8 cellular contexts compared by ENCODE assay signal in genomic region chr13:73767747-73768315, GRCh38.
A peak's percentile ranks its signal among the peaks of the same experiment; 100 is the strongest.
DNase-seq lines count a peak whose midpoint lies in the region; ATAC-seq, FAIRE-seq and TF ChIP-seq lines count a peak whose summit lies in the region.

No MANE protein-coding gene starts in this region.

- no peaks in the 10 kb centered on the region for H3K9me3 ChIP-seq in effector memory CD4-positive, alpha-beta T cell (ENCODE audit: control insufficient read depth, low read length)

- CTCF ChIA-PET in BJ (lab: Yijun Ruan, JAX) = interaction anchor here (0.6 to 1.4 kb wide), 6 partner anchors 11 to 1490 kb away, joined by 3 read pairs; no protein-coding TSS in a partner anchor

- H3K4me1 Mint-ChIP-seq in T-helper 1 cell treated with Interleukin-12 subunit alpha and Interleukin-12 subunit beta and Interleukin-4 antibody, amounts not matched to agents 30 μg/mL and 1 μg/mL, for 36 hours (ENCODE audit: low read depth) = peaks cover 45% of the 10 kb centered on the region

- H3K27me3 ChIP-seq in BJ (ENCODE audit: control insufficient read depth, insufficient read depth, low read length) = no peaks in the 10 kb centered on the region
- no peaks in the 10 kb centered on the region for H3K27me3 ChIP-seq in effector memory CD4-positive, alpha-beta T cell (replicated peaks; ENCODE audit: control insufficient read depth, insufficient read depth, low read length, poor library complexity, severe bottlenecking)
- H3K27me3 ChIP-seq in rectal smooth muscle tissue (ENCODE audit: control insufficient read depth, insufficient read depth, low read length) = no peaks in the 10 kb centered on the region

- no peak overlapping the region for H3K9ac ChIP-seq in rectal smooth muscle tissue (ENCODE audit: low read length)

- no peak for FAIRE-seq in HTR-8/SVneo (lab: Jason Lieb, UNC)

- H3K27ac ChIP-seq in effector memory CD4-positive, alpha-beta T cell (ENCODE audit: insufficient read depth, low read length, poor library complexity, severe bottlenecking) = peak overlapping the region; percentile 73
- peak overlapping the region; percentile 56 for H3K27ac ChIP-seq in rectal smooth muscle tissue (ENCODE audit: low read depth, low read length)

- peak; percentile 29; the same call in 1 of the 2 replicates for TF ChIP-seq CTCF in BJ (IDR thresholded peaks at IDR 0.05; ENCODE audit: insufficient read depth, low read depth, low read length)

- POLR2A ChIA-PET in BJ (lab: Charles Lee) = interaction anchor here (0.6 kb wide), 2 partner anchors 30 to 538 kb away, joined by 7 to 8 read pairs; no protein-coding TSS in a partner anchor

- peak; percentile 38 for ATAC-seq in GM21723 (IDR thresholded peaks at IDR 0.05; ENCODE audit: unreplicated experiment)

- DNase-seq in BJ (ENCODE audit: low read depth) (no peak), AG08395 (ENCODE audit: low spot score) (no peak), NCI-H2196 (lab: John Stamatoyannopoulos, UW; ENCODE audit: unreplicated experiment) (no peak), HTR-8/SVneo (ENCODE audit: insufficient read length, low spot score) (no peak)
- DNase-seq in effector memory CD4-positive, alpha-beta T cell = peak in 1 of 3 donors; percentile 5

- no peaks in the 10 kb centered on the region for H3K36me3 ChIP-seq in BJ (ENCODE audit: control insufficient read depth, insufficient read depth, low read length)
- H3K36me3 ChIP-seq in effector memory CD4-positive, alpha-beta T cell (ENCODE audit: control insufficient read depth, insufficient read depth, low read length) = peaks cover 3% of the 10 kb centered on the region
- no peaks in the 10 kb centered on the region for H3K36me3 ChIP-seq in rectal smooth muscle tissue (ENCODE audit: control insufficient read depth, insufficient read depth, low read length)

- peaks cover 29% of the 10 kb centered on the region for H3K36me3 Mint-ChIP-seq in T-helper 1 cell treated with Interleukin-12 subunit alpha and Interleukin-12 subunit beta and Interleukin-4 antibody, amounts not matched to agents 30 μg/mL and 1 μg/mL, for 36 hours (ENCODE audit: low read depth)

- H3K4me3 ChIP-seq in BJ (ENCODE audit: low read depth, low read length) (no peak overlapping the region), rectal smooth muscle tissue (ENCODE audit: low read length) (no peak overlapping the region)
- no peak overlapping the region for H3K4me3 ChIP-seq in effector memory CD4-positive, alpha-beta T cell (ENCODE audit: insufficient read depth, low read depth, low read length, poor library complexity, severe bottlenecking)

- peak overlapping the region; percentile 38 for H3K27ac Mint-ChIP-seq in T-helper 1 cell treated with Interleukin-12 subunit alpha and Interleukin-12 subunit beta and Interleukin-4 antibody, amounts not matched to agents 30 μg/mL and 1 μg/mL, for 36 hours

- peaks cover 36% of the 10 kb centered on the region for H3K4me1 ChIP-seq in effector memory CD4-positive, alpha-beta T cell (ENCODE audit: control insufficient read depth, insufficient read depth, low read length, poor library complexity, severe bottlenecking)
- H3K4me1 ChIP-seq in rectal smooth muscle tissue (ENCODE audit: control insufficient read depth, insufficient read depth, low read length) = peaks cover 34% of the 10 kb centered on the region

- no peak overlapping the region for H3K4me3 Mint-ChIP-seq in T-helper 1 cell treated with Interleukin-12 subunit alpha and Interleukin-12 subunit beta and Interleukin-4 antibody, amounts not matched to agents 30 μg/mL and 1 μg/mL, for 36 hours

- H3K27me3 Mint-ChIP-seq in T-helper 1 cell treated with Interleukin-12 subunit alpha and Interleukin-12 subunit beta and Interleukin-4 antibody, amounts not matched to agents 30 μg/mL and 1 μg/mL, for 36 hours (ENCODE audit: low read depth) = no peaks in the 10 kb centered on the region

- peaks cover 7% of the 10 kb centered on the region for H3K9me3 Mint-ChIP-seq in T-helper 1 cell treated with Interleukin-12 subunit alpha and Interleukin-12 subunit beta and Interleukin-4 antibody, amounts not matched to agents 30 μg/mL and 1 μg/mL, for 36 hours
